9 cellular contexts compared by ENCODE assay signal in genomic region chr1:111221633-111222286, GRCh38. TPM values are rescaled to one million over a fixed set of nuclear protein-coding genes. Genes with fewer than 3 reads are reported as not detected.
DNase-seq lines count a peak whose midpoint lies in the region; ATAC-seq lines count a peak whose summit lies in the region.
"Had no signal": no experiment of that assay in that cellular context is flagged by ENCODE, and none has a peak within 500 bp of the region (broad histone marks: within the 10 kb centered on the region; RNA-seq: fewer than 3 reads in every experiment).

No MANE protein-coding gene starts in this region.

- H3K9me3 Mint-ChIP-seq in T-helper 1 cell treated with Interleukin-12 subunit alpha and Interleukin-12 subunit beta and Interleukin-4 antibody, amounts not matched to agents 30 μg/mL and 1 μg/mL, for 36 hours, result peaks cover 4% of the 10 kb centered on the region

- ATAC-seq in GM19043 (IDR thresholded peaks at IDR 0.05; ENCODE audit: low read depth, unreplicated experiment) (peak; percentile 48), HG03108 (IDR thresholded peaks at IDR 0.05; ENCODE audit: unreplicated experiment) (peak; percentile 53), left colon (peak; percentile 15)

- peaks cover 8% of the 10 kb centered on the region for H3K36me3 Mint-ChIP-seq in T-helper 1 cell treated with Interleukin-12 subunit alpha and Interleukin-12 subunit beta and Interleukin-4 antibody, amounts not matched to agents 30 μg/mL and 1 μg/mL, for 36 hours (ENCODE audit: low read depth)

- H3K27ac Mint-ChIP-seq in T-helper 1 cell treated with Interleukin-12 subunit alpha and Interleukin-12 subunit beta and Interleukin-4 antibody, amounts not matched to agents 30 μg/mL and 1 μg/mL, for 36 hours, result peak overlapping the region; percentile 94

- H3K4me1 Mint-ChIP-seq in T-helper 1 cell treated with Interleukin-12 subunit alpha and Interleukin-12 subunit beta and Interleukin-4 antibody, amounts not matched to agents 30 μg/mL and 1 μg/mL, for 36 hours (ENCODE audit: low read depth), result peaks cover 81% of the 10 kb centered on the region

- intact Hi-C loops in left colon (cut with DNase I, micrococcal nuclease), result loop anchor here in 1 of 2 donors (5.0 to 10.0 kb wide), 2 partner anchors 181 to 543 kb away; no protein-coding TSS in a partner anchor

- H3K4me3 Mint-ChIP-seq in T-helper 1 cell treated with Interleukin-12 subunit alpha and Interleukin-12 subunit beta and Interleukin-4 antibody, amounts not matched to agents 30 μg/mL and 1 μg/mL, for 36 hours, result peak overlapping the region; percentile 83

- H3K27me3 Mint-ChIP-seq in T-helper 1 cell treated with Interleukin-12 subunit alpha and Interleukin-12 subunit beta and Interleukin-4 antibody, amounts not matched to agents 30 μg/mL and 1 μg/mL, for 36 hours (ENCODE audit: low read depth), result no peaks in the 10 kb centered on the region

- peak; percentile 68 for DNase-seq in CMK (ENCODE audit: low read depth)
- DNase-seq in left colon, result no peak
- DNase-seq in NCI-H510A treated with DMSO at 0.1 percent for 48 hours (lab: John Stamatoyannopoulos, UW), result no peak
- no peak for DNase-seq in dermis blood vessel endothelial cell
- no peak for DNase-seq in islet precursor cell

RNA-seq across cellular contexts. Expression of gene CHI3L2, which starts 5.8 kb away (rescaled TPM):
- total RNA-seq in left colon (1 to 10 TPM in 1 of 2 donors, under 1 TPM in 1; 0.40 to 1.2 TPM), dermis blood vessel endothelial cell (under 0.01 TPM in 1 of 2 replicates, not detected in the other)
- total RNA-seq: dermis microvascular lymphatic vessel endothelial cell had no signal

RNA-seq across cellular contexts. Expression of gene DENND2D, which starts 21.3 kb away (rescaled TPM):
- total RNA-seq in left colon, result 10 to 100 TPM; 54.1 to 63.5 TPM
- total RNA-seq in dermis blood vessel endothelial cell, result 2.6 and 2.7 TPM in 2 replicates

Comparison
In these comparisons a context has a peak if more than half of its experiments do, and no peak if none do; other contexts are left out.
1. RNA of gene DENND2D, which starts 21.3 kb away (total RNA-seq): 54.1 to 63.5 TPM in left colon; 2.6 to 2.7 TPM in dermis blood vessel endothelial cell; every median in the first group is over 10 times any median in the second.
2. Peak in every context shown above with its lines, with median percentiles within 50 percentile points of each other: ATAC-seq.